ENCODE assay signal across 22 cellular contexts in the genomic region with DNA sequence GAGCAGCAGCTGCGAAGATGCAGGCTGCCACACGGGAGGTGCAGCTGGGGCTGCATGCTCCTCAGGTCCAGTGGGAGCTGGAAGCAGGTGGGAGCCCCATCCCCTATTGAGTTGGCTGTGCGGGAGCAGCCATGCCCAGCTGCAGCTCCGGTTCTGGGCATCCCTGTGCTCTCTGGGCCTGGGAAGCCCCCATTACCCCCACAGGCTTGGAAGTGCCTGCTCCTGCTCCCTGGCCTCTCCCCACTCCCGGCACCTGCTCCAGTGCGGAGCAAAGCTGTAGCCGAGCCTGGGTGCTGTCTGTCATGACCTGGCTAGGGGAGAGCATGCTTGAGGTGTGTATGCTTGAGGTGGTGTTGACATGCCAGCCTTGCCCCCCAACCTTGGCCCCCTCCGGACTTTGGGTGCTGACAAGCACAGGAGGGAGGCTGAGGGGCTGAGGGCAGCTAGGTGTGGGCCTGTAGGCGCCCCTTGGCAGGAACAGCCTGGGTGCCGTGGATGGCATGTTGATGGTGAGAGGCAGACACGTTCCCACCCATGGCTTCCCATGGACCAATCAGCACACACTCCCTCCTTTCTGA. TPM values are rescaled to one million over a fixed set of nuclear protein-coding genes. Genes with fewer than 3 reads are reported as not detected.
"Had no signal": no experiment of that assay in that cellular context is flagged by ENCODE, and none has a peak within 500 bp of the region (broad histone marks: within the 10 kb centered on the region; RNA-seq: fewer than 3 reads in every experiment).

No MANE protein-coding gene starts in this region.

- H3K27me3 ChIP-seq: esophagus muscularis mucosa, foreskin keratinocyte, gastroesophageal sphincter, hepatocyte had no signal

- ATAC-seq: foreskin keratinocyte, gastroesophageal sphincter, heart left ventricle, left colon, left lobe of liver had no signal

- H3K4me3 ChIP-seq: coronary artery, dorsolateral prefrontal cortex, esophagus muscularis mucosa, gastroesophageal sphincter, heart left ventricle, hepatocyte, left ventricle myocardium inferior, lung had no signal

- H3K9me3 ChIP-seq: esophagus muscularis mucosa, gastroesophageal sphincter had no signal

- H3K4me2 ChIP-seq: hepatocyte had no signal

- DNase-seq: dermis blood vessel endothelial cell; dorsolateral prefrontal cortex; effector CD4-positive, alpha-beta T cell; effector memory CD4-positive, alpha-beta T cell; foreskin keratinocyte; heart left ventricle; hypothalamus; immature natural killer cell; islet precursor cell; kidney; kidney glomerular epithelial cell; left colon; left ventricle myocardium inferior; mammary epithelial cell; mesendoderm; midbrain had no signal

- H3K27ac ChIP-seq: coronary artery, dorsolateral prefrontal cortex, esophagus muscularis mucosa, foreskin keratinocyte, gastroesophageal sphincter, heart left ventricle, hepatocyte, left ventricle myocardium inferior had no signal

- H2AFZ ChIP-seq: hepatocyte had no signal

- H3K4me1 ChIP-seq: foreskin keratinocyte, gastroesophageal sphincter, heart left ventricle, left ventricle myocardium inferior had no signal

- H3K36me3 ChIP-seq: esophagus muscularis mucosa, gastroesophageal sphincter had no signal

RNA-seq across cellular contexts. Expression of a gene that starts 48.0 kb away (rescaled TPM):
- polyA plus RNA-seq: immature natural killer cell had no signal
